Comparison of ENCODE assay signal across 8 cellular contexts in genomic region chr7:128243273-128243672, GRCh38. TPM values are rescaled to one million over a fixed set of nuclear protein-coding genes. Genes with fewer than 3 reads are reported as not detected.
"Had no signal": no experiment of that assay in that cellular context is flagged by ENCODE, and none has a peak within 500 bp of the region (broad histone marks: within the 10 kb centered on the region; RNA-seq: fewer than 3 reads in every experiment).

No MANE protein-coding gene starts in this region.

- H3K4me3 Mint-ChIP-seq: H9 had no signal

- H3K27ac Mint-ChIP-seq: H9 had no signal

- DNase-seq: GM23248, GOT3, H9, HCEC 1CT, IMR-90 had no signal

RNA-seq across cellular contexts. Expression of gene LEP, which starts 2.2 kb away (rescaled TPM):
- total RNA-seq: H4, H9, HT-29, IMR-90, K562 had no signal
